1 cellular context compared by ENCODE assay signal in genomic region chr5:133977161-133977787, GRCh38.
TF ChIP-seq lines count a peak whose summit lies in the region.

No MANE protein-coding gene starts in this region.

TF ChIP-seq in SK-N-SH, 30 proteins besides CTCF, POLR2A, EP300 and RAD21:
- TF ChIP-seq MEF2A (IDR thresholded peaks at IDR 0.05; ENCODE audit: borderline replicate concordance, low read depth): no peak
- TF ChIP-seq ELF1 (IDR thresholded peaks at IDR 0.05): no peak
- no peak for TF ChIP-seq CHD2 (IDR thresholded peaks at IDR 0.05; ENCODE audit: low read length, partially characterized antibody)
- TF ChIP-seq, protein P1, sequence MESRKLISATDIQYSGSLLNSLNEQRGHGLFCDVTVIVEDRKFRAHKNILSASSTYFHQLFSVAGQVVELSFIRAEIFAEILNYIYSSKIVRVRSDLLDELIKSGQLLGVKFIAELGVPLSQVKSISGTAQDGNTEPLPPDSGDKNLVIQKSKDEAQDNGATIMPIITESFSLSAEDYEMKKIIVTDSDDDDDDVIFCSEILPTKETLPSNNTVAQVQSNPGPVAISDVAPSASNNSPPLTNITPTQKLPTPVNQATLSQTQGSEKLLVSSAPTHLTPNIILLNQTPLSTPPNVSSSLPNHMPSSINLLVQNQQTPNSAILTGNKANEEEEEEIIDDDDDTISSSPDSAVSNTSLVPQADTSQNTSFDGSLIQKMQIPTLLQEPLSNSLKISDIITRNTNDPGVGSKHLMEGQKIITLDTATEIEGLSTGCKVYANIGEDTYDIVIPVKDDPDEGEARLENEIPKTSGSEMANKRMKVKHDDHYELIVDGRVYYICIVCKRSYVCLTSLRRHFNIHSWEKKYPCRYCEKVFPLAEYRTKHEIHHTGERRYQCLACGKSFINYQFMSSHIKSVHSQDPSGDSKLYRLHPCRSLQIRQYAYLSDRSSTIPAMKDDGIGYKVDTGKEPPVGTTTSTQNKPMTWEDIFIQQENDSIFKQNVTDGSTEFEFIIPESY (IDR thresholded peaks at IDR 0.05; ENCODE audit: borderline replicate concordance, low read depth): no peak
- TF ChIP-seq, protein P2, sequence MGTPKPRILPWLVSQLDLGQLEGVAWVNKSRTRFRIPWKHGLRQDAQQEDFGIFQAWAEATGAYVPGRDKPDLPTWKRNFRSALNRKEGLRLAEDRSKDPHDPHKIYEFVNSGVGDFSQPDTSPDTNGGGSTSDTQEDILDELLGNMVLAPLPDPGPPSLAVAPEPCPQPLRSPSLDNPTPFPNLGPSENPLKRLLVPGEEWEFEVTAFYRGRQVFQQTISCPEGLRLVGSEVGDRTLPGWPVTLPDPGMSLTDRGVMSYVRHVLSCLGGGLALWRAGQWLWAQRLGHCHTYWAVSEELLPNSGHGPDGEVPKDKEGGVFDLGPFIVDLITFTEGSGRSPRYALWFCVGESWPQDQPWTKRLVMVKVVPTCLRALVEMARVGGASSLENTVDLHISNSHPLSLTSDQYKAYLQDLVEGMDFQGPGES (IDR thresholded peaks at IDR 0.05; ENCODE audit: low read depth, low read length): no peak
- TF ChIP-seq GABPA (IDR thresholded peaks at IDR 0.05; ENCODE audit: low read depth): no peak
- TF ChIP-seq FOSL2 (IDR thresholded peaks at IDR 0.05; ENCODE audit: borderline replicate concordance, low read depth): no peak
- TF ChIP-seq TEAD4 (IDR thresholded peaks at IDR 0.05; ENCODE audit: borderline replicate concordance, insufficient read depth): no peak
- no peak for TF ChIP-seq EZH2phosphoT487 (IDR thresholded peaks at IDR 0.05; ENCODE audit: borderline replicate concordance, low read depth)
- TF ChIP-seq, protein P3, sequence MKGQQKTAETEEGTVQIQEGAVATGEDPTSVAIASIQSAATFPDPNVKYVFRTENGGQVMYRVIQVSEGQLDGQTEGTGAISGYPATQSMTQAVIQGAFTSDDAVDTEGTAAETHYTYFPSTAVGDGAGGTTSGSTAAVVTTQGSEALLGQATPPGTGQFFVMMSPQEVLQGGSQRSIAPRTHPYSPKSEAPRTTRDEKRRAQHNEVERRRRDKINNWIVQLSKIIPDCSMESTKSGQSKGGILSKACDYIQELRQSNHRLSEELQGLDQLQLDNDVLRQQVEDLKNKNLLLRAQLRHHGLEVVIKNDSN (IDR thresholded peaks at IDR 0.05; ENCODE audit: borderline replicate concordance, low read depth): no peak
- TF ChIP-seq PBX3 (IDR thresholded peaks at IDR 0.05): no peak
- no peak for TF ChIP-seq RCOR1 (IDR thresholded peaks at IDR 0.05; ENCODE audit: low read length)
- TF ChIP-seq SMC3 (IDR thresholded peaks at IDR 0.05; ENCODE audit: low read depth, low read length): no peak
- TF ChIP-seq POLR2AphosphoS5 (IDR thresholded peaks at IDR 0.05; ENCODE audit: low read depth, low read length): no peak
- no peak for TF ChIP-seq NRF1 (IDR thresholded peaks at IDR 0.05; ENCODE audit: low read depth, low read length)
- no peak for TF ChIP-seq NFIC (IDR thresholded peaks at IDR 0.05; ENCODE audit: borderline replicate concordance)
- TF ChIP-seq RFX5 (IDR thresholded peaks at IDR 0.05; ENCODE audit: low read length): no peak
- TF ChIP-seq REST (IDR thresholded peaks at IDR 0.05; ENCODE audit: low read depth, low read length): no peak
- no peak for TF ChIP-seq YY1 (IDR thresholded peaks at IDR 0.05; ENCODE audit: low read depth)
- no peak for TF ChIP-seq JUND (IDR thresholded peaks at IDR 0.05)
